In the genomic region with DNA sequence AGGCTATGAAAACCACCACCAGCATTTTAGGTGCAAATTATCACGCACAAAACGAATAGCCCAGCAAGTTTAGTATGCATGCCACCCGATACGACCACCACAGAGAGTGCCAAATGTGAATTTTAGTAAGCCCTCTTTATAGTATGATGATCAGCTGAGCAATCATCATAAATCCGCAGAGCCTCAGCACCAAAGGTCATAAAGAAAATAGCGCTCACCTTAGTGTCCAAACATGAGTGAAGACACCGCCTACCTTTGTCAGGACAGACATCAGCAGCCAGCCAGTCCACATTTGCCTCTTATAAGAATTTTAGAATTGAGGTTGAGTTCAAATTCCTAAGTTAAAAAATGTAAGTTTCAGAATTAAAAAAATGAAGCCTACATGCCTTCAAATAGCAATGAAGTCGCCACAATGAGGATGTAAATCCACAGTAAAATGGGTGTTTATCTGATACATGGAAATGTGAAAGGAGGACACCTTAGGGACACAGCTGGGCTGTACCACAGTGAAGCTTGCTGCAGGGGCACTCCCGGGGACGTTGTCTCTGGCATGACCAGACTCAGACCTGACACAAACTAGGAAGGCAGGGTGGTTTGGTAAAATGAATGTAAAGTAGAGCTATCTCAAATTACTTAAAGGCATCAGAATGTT, we compare ENCODE assay signal across 1 cellular context.
A peak's percentile ranks its signal among the peaks of the same experiment; 100 is the strongest.
TF ChIP-seq lines count a peak whose summit lies in the region.

No MANE protein-coding gene starts in this region.

TF ChIP-seq in HepG2, 621 proteins besides CTCF, POLR2A, EP300 and RAD21:
- TF ChIP-seq, protein P1, sequence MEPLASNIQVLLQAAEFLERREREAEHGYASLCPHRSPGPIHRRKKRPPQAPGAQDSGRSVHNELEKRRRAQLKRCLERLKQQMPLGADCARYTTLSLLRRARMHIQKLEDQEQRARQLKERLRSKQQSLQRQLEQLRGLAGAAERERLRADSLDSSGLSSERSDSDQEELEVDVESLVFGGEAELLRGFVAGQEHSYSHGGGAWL (CRISPR knock-in tag; IDR thresholded peaks at IDR 0.05): no peak
- TF ChIP-seq ZBTB38 (CRISPR knock-in tag; IDR thresholded peaks at IDR 0.05) (peak; percentile 24; the same call in 1 of the 2 replicates), PRPF4 (IDR thresholded peaks at IDR 0.05; ENCODE audit: low read depth, low read length, poor library complexity, severe bottlenecking) (peak; percentile 50), TP53 (CRISPR knock-in tag; conservative IDR thresholded peaks at IDR 0.05) (0 out of 2 replicates have a peak, but pooled peaks have one; percentile 46), GFI1 (CRISPR knock-in tag; IDR thresholded peaks at IDR 0.05; ENCODE audit: borderline replicate concordance) (peak; percentile 32; the same call in 1 of the 2 replicates), KLF12 (CRISPR knock-in tag; IDR thresholded peaks at IDR 0.05; ENCODE audit: borderline replicate concordance) (0 out of 2 replicates have a peak, but pooled peaks have one; percentile 15), FOSL1 (CRISPR knock-in tag; IDR thresholded peaks at IDR 0.05; ENCODE audit: borderline replicate concordance) (no peak), ZNF263 (CRISPR knock-in tag; IDR thresholded peaks at IDR 0.05) (no peak)
- TF ChIP-seq, protein P2, sequence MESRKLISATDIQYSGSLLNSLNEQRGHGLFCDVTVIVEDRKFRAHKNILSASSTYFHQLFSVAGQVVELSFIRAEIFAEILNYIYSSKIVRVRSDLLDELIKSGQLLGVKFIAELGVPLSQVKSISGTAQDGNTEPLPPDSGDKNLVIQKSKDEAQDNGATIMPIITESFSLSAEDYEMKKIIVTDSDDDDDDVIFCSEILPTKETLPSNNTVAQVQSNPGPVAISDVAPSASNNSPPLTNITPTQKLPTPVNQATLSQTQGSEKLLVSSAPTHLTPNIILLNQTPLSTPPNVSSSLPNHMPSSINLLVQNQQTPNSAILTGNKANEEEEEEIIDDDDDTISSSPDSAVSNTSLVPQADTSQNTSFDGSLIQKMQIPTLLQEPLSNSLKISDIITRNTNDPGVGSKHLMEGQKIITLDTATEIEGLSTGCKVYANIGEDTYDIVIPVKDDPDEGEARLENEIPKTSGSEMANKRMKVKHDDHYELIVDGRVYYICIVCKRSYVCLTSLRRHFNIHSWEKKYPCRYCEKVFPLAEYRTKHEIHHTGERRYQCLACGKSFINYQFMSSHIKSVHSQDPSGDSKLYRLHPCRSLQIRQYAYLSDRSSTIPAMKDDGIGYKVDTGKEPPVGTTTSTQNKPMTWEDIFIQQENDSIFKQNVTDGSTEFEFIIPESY (CRISPR knock-in tag; IDR thresholded peaks at IDR 0.05): peak; percentile 45; the same call in 1 of the 2 replicates
- TF ChIP-seq, protein P3, sequence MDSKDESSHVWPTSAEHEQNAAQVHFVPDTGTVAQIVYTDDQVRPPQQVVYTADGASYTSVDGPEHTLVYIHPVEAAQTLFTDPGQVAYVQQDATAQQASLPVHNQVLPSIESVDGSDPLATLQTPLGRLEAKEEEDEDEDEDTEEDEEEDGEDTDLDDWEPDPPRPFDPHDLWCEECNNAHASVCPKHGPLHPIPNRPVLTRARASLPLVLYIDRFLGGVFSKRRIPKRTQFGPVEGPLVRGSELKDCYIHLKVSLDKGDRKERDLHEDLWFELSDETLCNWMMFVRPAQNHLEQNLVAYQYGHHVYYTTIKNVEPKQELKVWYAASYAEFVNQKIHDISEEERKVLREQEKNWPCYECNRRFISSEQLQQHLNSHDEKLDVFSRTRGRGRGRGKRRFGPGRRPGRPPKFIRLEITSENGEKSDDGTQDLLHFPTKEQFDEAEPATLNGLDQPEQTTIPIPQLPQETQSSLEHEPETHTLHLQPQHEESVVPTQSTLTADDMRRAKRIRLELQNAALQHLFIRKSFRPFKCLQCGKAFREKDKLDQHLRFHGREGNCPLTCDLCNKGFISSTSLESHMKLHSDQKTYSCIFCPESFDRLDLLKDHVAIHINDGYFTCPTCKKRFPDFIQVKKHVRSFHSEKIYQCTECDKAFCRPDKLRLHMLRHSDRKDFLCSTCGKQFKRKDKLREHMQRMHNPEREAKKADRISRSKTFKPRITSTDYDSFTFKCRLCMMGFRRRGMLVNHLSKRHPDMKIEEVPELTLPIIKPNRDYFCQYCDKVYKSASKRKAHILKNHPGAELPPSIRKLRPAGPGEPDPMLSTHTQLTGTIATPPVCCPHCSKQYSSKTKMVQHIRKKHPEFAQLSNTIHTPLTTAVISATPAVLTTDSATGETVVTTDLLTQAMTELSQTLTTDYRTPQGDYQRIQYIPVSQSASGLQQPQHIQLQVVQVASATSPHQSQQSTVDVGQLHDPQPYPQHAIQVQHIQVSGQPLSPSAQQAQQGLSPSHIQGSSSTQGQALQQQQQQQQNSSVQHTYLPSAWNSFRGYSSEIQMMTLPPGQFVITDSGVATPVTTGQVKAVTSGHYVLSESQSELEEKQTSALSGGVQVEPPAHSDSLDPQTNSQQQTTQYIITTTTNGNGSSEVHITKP (CRISPR knock-in tag; IDR thresholded peaks at IDR 0.05; ENCODE audit: low read depth): 0 out of 2 replicates have a peak, but pooled peaks have one; percentile 48
TF ChIP-seq in HepG2: peak in this region for 7.
